19 cellular contexts compared by ENCODE assay signal in the genomic region with DNA sequence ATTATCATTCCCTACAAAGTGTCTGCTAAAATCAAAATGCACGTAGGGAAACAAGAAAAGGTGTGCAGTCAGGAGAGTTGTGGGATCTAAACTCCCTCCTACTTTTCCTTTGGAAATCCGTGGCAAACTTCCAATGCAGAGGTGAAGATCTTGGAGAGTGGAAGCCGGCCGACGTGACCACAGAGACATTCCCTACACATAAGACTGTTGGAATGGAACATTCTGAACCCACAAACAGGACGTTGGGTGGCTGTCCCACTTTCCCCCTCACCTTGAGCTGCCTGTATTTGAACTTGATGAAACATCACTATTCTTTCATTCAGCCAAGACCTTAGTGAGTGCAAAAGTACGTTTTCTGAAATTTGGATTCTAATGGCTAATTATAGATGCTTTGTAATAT.
DNase-seq lines count a peak whose midpoint lies in the region; ATAC-seq and TF ChIP-seq lines count a peak whose summit lies in the region.
"Had no signal": no experiment of that assay in that cellular context is flagged by ENCODE, and none has a peak within 500 bp of the region (broad histone marks: within the 10 kb centered on the region; RNA-seq: fewer than 3 reads in every experiment).

No MANE protein-coding gene starts in this region.

- TF ChIP-seq POLR2A in esophagus muscularis mucosa (IDR thresholded peaks at IDR 0.05; ENCODE audit: low read depth): no peak

- H3K36me3 ChIP-seq in esophagus muscularis mucosa: no peaks in the 10 kb centered on the region
- H3K36me3 ChIP-seq: BE2C, HAP-1, neutrophil, SJSA1 had no signal

- no peak for TF ChIP-seq EP300 in esophagus muscularis mucosa (IDR thresholded peaks at IDR 0.05)

- CTCF ChIA-PET in activated CD4-positive, alpha-beta memory T cell treated with anti-CD3 and anti-CD28 coated beads, Interleukin-2, amount 10 ng/mL, durations not matched to agents 7 days and 5 days (lab: Charles Lee): interaction anchor here (0.7 kb wide), 1 partner anchor 80 kb away, joined by 5 read pairs; no protein-coding TSS in a partner anchor

- intact Hi-C loops in esophagus muscularis mucosa (cut with DNase I): no loop called here

- POLR2A ChIA-PET in activated CD4-positive, alpha-beta memory T cell treated with anti-CD3 and anti-CD28 coated beads, Interleukin-2, amount 10 ng/mL, durations not matched to agents 7 days and 5 days (lab: Charles Lee): interaction anchor here (1.0 to 2.3 kb wide), 3 partner anchors 16 to 67 kb away, joined by 5 to 10 read pairs (median 5); a partner anchor contains a TSS

- no peak for ATAC-seq in activated T-cell treated with anti-CD3 and anti-CD28 coated beads, Interleukin-2, amount 50 U/mL, for 72 hours (replicated peaks in 1 of 2)
- no peak for ATAC-seq in stimulated activated naive B cell treated with anti-CD40 and anti-IgM and Interleukin-4, amounts not matched to agents 10 μg/mL and 1 μg/mL and 100 μg/mL, for 72 hours (replicated peaks)
- ATAC-seq in HG03108 (IDR thresholded peaks at IDR 0.05; ENCODE audit: unreplicated experiment): no peak
- ATAC-seq: HepG2 had no signal

- H3K27me3 ChIP-seq in esophagus muscularis mucosa: peaks cover 0 to 3% (median 0%) of the 10 kb centered on the region in 4 donors
- H3K27me3 ChIP-seq: BE2C, neutrophil had no signal

- no peak for TF ChIP-seq CTCF in esophagus muscularis mucosa (IDR thresholded peaks at IDR 0.05)

- WGBS in esophagus muscularis mucosa: 74% methylated on average over 7 of the region's 7 CpGs

- H3K9me3 Mint-ChIP-seq in activated T-cell treated with anti-CD3 and anti-CD28 coated beads, Interleukin-2, amount 50 U/mL, for 72 hours: peaks cover 5 to 7% of the 10 kb centered on the region in 2 donors
- H3K9me3 Mint-ChIP-seq in activated CD4-positive, alpha-beta memory T cell treated with anti-CD3 and anti-CD28 coated beads, Interleukin-2, amount 10 ng/mL, durations not matched to agents 7 days and 5 days: peaks cover 12% of the 10 kb centered on the region
- H3K9me3 Mint-ChIP-seq in stimulated activated naive B cell treated with anti-CD40 and anti-IgM and Interleukin-4, amounts not matched to agents 10 μg/mL and 1 μg/mL and 100 μg/mL, for 72 hours: peaks cover 0 to 3% of the 10 kb centered on the region in 2 donors

- in situ Hi-C loops in G401 (cut with HindIII; ENCODE audit: low sequenced_read_pairs): no loop called here

- no peak overlapping the region for H3K27ac ChIP-seq in esophagus muscularis mucosa (replicated peaks in 1 of 4)
- H3K27ac ChIP-seq: HL-60, neutrophil, SJSA1 had no signal

- no peak for DNase-seq in activated T-cell treated with anti-CD3 and anti-CD28 coated beads, Interleukin-2, amount 50 U/mL, for 72 hours
- DNase-seq in activated T-cell treated with anti-CD3 and anti-CD28 coated beads for 4 hours (no peak), esophagus muscularis mucosa (ENCODE audit: extremely low spot score) (peak; percentile 42), G401 (ENCODE audit: low spot score) (no peak)
- no peak for DNase-seq in activated CD4-positive, alpha-beta memory T cell treated with anti-CD3 and anti-CD28 coated beads, Interleukin-2, amount 10 ng/mL, durations not matched to agents 7 days and 5 days
- DNase-seq in stimulated activated naive B cell treated with anti-CD40 and anti-IgM and Interleukin-4, amounts not matched to agents 10 μg/mL and 1 μg/mL and 100 μg/mL, for 72 hours: no peak
- no peak for DNase-seq in activated CD4-positive, alpha-beta T cell treated with anti-CD3 and anti-CD28 coated beads, Interleukin-2, amount 50 U/mL, for 1 hour
- DNase-seq: BE2C, Calu3, NCI-H1092 treated with DMSO at 0.1 percent for 48 hours, NCI-H187 treated with DMSO at 0.1 percent for 48 hours, NCI-H69 had no signal

- H3K4me3 ChIP-seq in esophagus muscularis mucosa: no peak overlapping the region
- H3K4me3 ChIP-seq: HAP-1, SJSA1 had no signal

- peaks cover 15 to 46% of the 10 kb centered on the region in 2 donors for H3K36me3 Mint-ChIP-seq in activated T-cell treated with anti-CD3 and anti-CD28 coated beads, Interleukin-2, amount 50 U/mL, for 72 hours (ENCODE audit: insufficient read depth in 2 of 2)
- peaks cover 88% of the 10 kb centered on the region for H3K36me3 Mint-ChIP-seq in activated CD4-positive, alpha-beta memory T cell treated with anti-CD3 and anti-CD28 coated beads, Interleukin-2, amount 10 ng/mL, durations not matched to agents 7 days and 5 days (ENCODE audit: low read depth)
- peaks cover 0 to 4% of the 10 kb centered on the region in 2 donors for H3K36me3 Mint-ChIP-seq in stimulated activated naive B cell treated with anti-CD40 and anti-IgM and Interleukin-4, amounts not matched to agents 10 μg/mL and 1 μg/mL and 100 μg/mL, for 72 hours

- peaks cover 81% of the 10 kb centered on the region for H3K4me1 Mint-ChIP-seq in activated T-cell treated with anti-CD3 and anti-CD28 coated beads, Interleukin-2, amount 50 U/mL, for 72 hours (ENCODE audit: low read depth)
- peaks cover 76% of the 10 kb centered on the region for H3K4me1 Mint-ChIP-seq in activated CD4-positive, alpha-beta memory T cell treated with anti-CD3 and anti-CD28 coated beads, Interleukin-2, amount 10 ng/mL, durations not matched to agents 7 days and 5 days
- H3K4me1 Mint-ChIP-seq in stimulated activated naive B cell treated with anti-CD40 and anti-IgM and Interleukin-4, amounts not matched to agents 10 μg/mL and 1 μg/mL and 100 μg/mL, for 72 hours: peaks cover 2 to 15% of the 10 kb centered on the region in 2 donors

- H3K9me3 ChIP-seq in esophagus muscularis mucosa: no peaks in the 10 kb centered on the region
- H3K9me3 ChIP-seq: BE2C, HAP-1, neutrophil, SJSA1 had no signal

- no peaks in the 10 kb centered on the region for H3K27me3 Mint-ChIP-seq in activated T-cell treated with anti-CD3 and anti-CD28 coated beads, Interleukin-2, amount 50 U/mL, for 72 hours (ENCODE audit: low read depth)
- H3K27me3 Mint-ChIP-seq in activated CD4-positive, alpha-beta memory T cell treated with anti-CD3 and anti-CD28 coated beads, Interleukin-2, amount 10 ng/mL, durations not matched to agents 7 days and 5 days: no peaks in the 10 kb centered on the region
- no peaks in the 10 kb centered on the region for H3K27me3 Mint-ChIP-seq in stimulated activated naive B cell treated with anti-CD40 and anti-IgM and Interleukin-4, amounts not matched to agents 10 μg/mL and 1 μg/mL and 100 μg/mL, for 72 hours
- H3K27me3 Mint-ChIP-seq: activated CD4-positive, alpha-beta T cell treated with anti-CD3 and anti-CD28 coated beads, Interleukin-2, amount 10 ng/mL, durations not matched to agents 7 days and 5 days had no signal

- no peaks in the 10 kb centered on the region for H3K4me1 ChIP-seq in esophagus muscularis mucosa
- H3K4me1 ChIP-seq: BE2C, HAP-1, SJSA1 had no signal

- peak overlapping the region; percentile 7 to 82 for H3K4me3 Mint-ChIP-seq in activated T-cell treated with anti-CD3 and anti-CD28 coated beads, Interleukin-2, amount 50 U/mL, for 72 hours
- H3K4me3 Mint-ChIP-seq in activated CD4-positive, alpha-beta memory T cell treated with anti-CD3 and anti-CD28 coated beads, Interleukin-2, amount 10 ng/mL, durations not matched to agents 7 days and 5 days: no peak overlapping the region
- H3K4me3 Mint-ChIP-seq in stimulated activated naive B cell treated with anti-CD40 and anti-IgM and Interleukin-4, amounts not matched to agents 10 μg/mL and 1 μg/mL and 100 μg/mL, for 72 hours: no peak overlapping the region
- H3K4me3 Mint-ChIP-seq: activated CD4-positive, alpha-beta T cell treated with anti-CD3 and anti-CD28 coated beads, Interleukin-2, amount 10 ng/mL, durations not matched to agents 7 days and 5 days had no signal

- H3K27ac Mint-ChIP-seq in activated T-cell treated with anti-CD3 and anti-CD28 coated beads, Interleukin-2, amount 50 U/mL, for 72 hours: no peak overlapping the region
- peak overlapping the region; percentile 66 for H3K27ac Mint-ChIP-seq in activated CD4-positive, alpha-beta memory T cell treated with anti-CD3 and anti-CD28 coated beads, Interleukin-2, amount 10 ng/mL, durations not matched to agents 7 days and 5 days
- peak overlapping the region; percentile 0 for H3K27ac Mint-ChIP-seq in stimulated activated naive B cell treated with anti-CD40 and anti-IgM and Interleukin-4, amounts not matched to agents 10 μg/mL and 1 μg/mL and 100 μg/mL, for 72 hours

Comparison
In these comparisons a context has a peak if more than half of its experiments do, and no peak if none do; other contexts are left out.
1. H3K4me3 Mint-ChIP-seq: peak in activated T-cell treated with anti-CD3 and anti-CD28 coated beads, Interleukin-2, amount 50 U/mL, for 72 hours (2 of 2); none in activated CD4-positive, alpha-beta memory T cell treated with anti-CD3 and anti-CD28 coated beads, Interleukin-2, amount 10 ng/mL, durations not matched to agents 7 days and 5 days (single experiment) and stimulated activated naive B cell treated with anti-CD40 and anti-IgM and Interleukin-4, amounts not matched to agents 10 μg/mL and 1 μg/mL and 100 μg/mL, for 72 hours (0 of 2).